In genomic region chr3:192068464-192069254, GRCh38 we compare ENCODE assay signal across 12 cellular contexts.
DNase-seq lines count a peak whose midpoint lies in the region; ATAC-seq and TF ChIP-seq lines count a peak whose summit lies in the region.
"Had no signal": no experiment of that assay in that cellular context is flagged by ENCODE, and none has a peak within 500 bp of the region (broad histone marks: within the 10 kb centered on the region; RNA-seq: fewer than 3 reads in every experiment).

No MANE protein-coding gene starts in this region.

- ATAC-seq in GM18861 (IDR thresholded peaks at IDR 0.05; ENCODE audit: unreplicated experiment) (peak; percentile 68), GM21515 (IDR thresholded peaks at IDR 0.05; ENCODE audit: unreplicated experiment) (peak; percentile 75), HG03060 (IDR thresholded peaks at IDR 0.05; ENCODE audit: low read depth, unreplicated experiment) (peak; percentile 65)
- ATAC-seq: activated naive CD8-positive, alpha-beta T cell treated with anti-CD3 and anti-CD28 coated beads, Interleukin-2, amount 50 U/mL, for 24 hours; naive thymus-derived CD4-positive, alpha-beta T cell had no signal

- no peak overlapping the region for H3K4me3 ChIP-seq in OCI-LY7 (ENCODE audit: low read depth, low read length, poor library complexity, severe bottlenecking)
- H3K4me3 ChIP-seq: upper lobe of left lung had no signal

- H3K36me3 ChIP-seq in OCI-LY7 (ENCODE audit: insufficient read depth, low read length), result no peaks in the 10 kb centered on the region
- H3K36me3 ChIP-seq: upper lobe of left lung had no signal

- CTCF ChIA-PET in OCI-LY7 (lab: Charles Lee; ENCODE audit: unreplicated experiment), result no interaction called here

- H3K9me3 ChIP-seq in OCI-LY7 (ENCODE audit: low read length), result no peaks in the 10 kb centered on the region
- H3K9me3 ChIP-seq: upper lobe of left lung had no signal

- POLR2A ChIA-PET in OCI-LY7 (lab: Charles Lee), result interaction anchor here (0.7 kb wide), 1 partner anchor 515 kb away, joined by 3 read pairs; no protein-coding TSS in a partner anchor

- DNase-seq in OCI-LY7 (ENCODE audit: low spot score) (no peak), hepatic stellate cell (ENCODE audit: low spot score) (no peak), NK-92 (lab: John Stamatoyannopoulos, UW; ENCODE audit: unreplicated experiment) (no peak)
- DNase-seq in activated effector memory CD4-positive, alpha-beta T cell treated with anti-CD3 and anti-CD28 coated beads, Interleukin-2, amount 50 U/mL, for 16 hours, result no peak
- DNase-seq in activated naive CD4-positive, alpha-beta T cell (lab: John Stamatoyannopoulos, UW), result no peak
- DNase-seq: activated naive CD8-positive, alpha-beta T cell treated with anti-CD3 and anti-CD28 coated beads, Interleukin-2, amount 50 U/mL, for 24 hours; C1 segment of cervical spinal cord; naive thymus-derived CD4-positive, alpha-beta T cell; upper lobe of left lung had no signal

- no peak overlapping the region for H3K27ac ChIP-seq in OCI-LY7 (ENCODE audit: low read depth, low read length, poor library complexity, severe bottlenecking)
- H3K27ac ChIP-seq: upper lobe of left lung had no signal

- peak overlapping the region; percentile 42; the same call in 1 of the 2 replicates for H3K4me2 ChIP-seq in OCI-LY7 (ENCODE audit: low read length)

- no TSS peak for BruUV-seq in OCI-LY7 (replicated peaks; lab: Mats Ljungman, UMichigan)

- H3K4me1 ChIP-seq in OCI-LY7 (ENCODE audit: insufficient read depth, low read length, poor library complexity, severe bottlenecking), result peaks cover 20% of the 10 kb centered on the region
- H3K4me1 ChIP-seq: upper lobe of left lung had no signal

- intact Hi-C loops in OCI-LY7 (cut with micrococcal nuclease; ENCODE audit: unreplicated experiment), result no loop called here

- peak overlapping the region; percentile 85 for H2AFZ ChIP-seq in OCI-LY7 (ENCODE audit: low read length)

- no peaks in the 10 kb centered on the region for H4K20me1 ChIP-seq in OCI-LY7 (ENCODE audit: insufficient read depth, low read length)

- no peak for TF ChIP-seq CTCF in OCI-LY7 (conservative IDR thresholded peaks at IDR 0.05; ENCODE audit: low read length)

- no peaks in the 10 kb centered on the region for H3K9me2 ChIP-seq in OCI-LY7 (ENCODE audit: insufficient read depth, low read length)

- no peaks in the 10 kb centered on the region for H3K79me2 ChIP-seq in OCI-LY7 (ENCODE audit: insufficient read depth, low read depth, low read length)
